In genomic region chr9:82466616-82467251, GRCh38 we compare ENCODE assay signal across 13 cellular contexts.
DNase-seq lines count a peak whose midpoint lies in the region; FAIRE-seq and TF ChIP-seq lines count a peak whose summit lies in the region.
"Had no signal": no experiment of that assay in that cellular context is flagged by ENCODE, and none has a peak within 500 bp of the region (broad histone marks: within the 10 kb centered on the region; RNA-seq: fewer than 3 reads in every experiment).

No MANE protein-coding gene starts in this region.

- no peaks in the 10 kb centered on the region for H3K36me3 Mint-ChIP-seq in neural progenitor cell
- no peaks in the 10 kb centered on the region for H3K36me3 Mint-ChIP-seq in CD14-positive monocyte
- H3K36me3 Mint-ChIP-seq: activated naive CD8-positive, alpha-beta T cell had no signal

- FAIRE-seq in D721Med (lab: Jason Lieb, UNC), result no peak
- FAIRE-seq: frontal cortex, pancreas had no signal

- no peaks in the 10 kb centered on the region for H3K4me1 ChIP-seq in fibroblast of lung (ENCODE audit: control insufficient read depth, extremely low read depth, insufficient read depth, low read length)
- no peaks in the 10 kb centered on the region for H3K4me1 ChIP-seq in neural progenitor cell
- no peaks in the 10 kb centered on the region for H3K4me1 ChIP-seq in sigmoid colon
- H3K4me1 ChIP-seq: pancreas had no signal

- TF ChIP-seq CTCF in D721Med (IDR thresholded peaks at IDR 0.05; ENCODE audit: insufficient read depth, missing control alignments), result peak; percentile 44
- TF ChIP-seq CTCF in fibroblast of lung (conservative IDR thresholded peaks at IDR 0.05 in 1 of 2, IDR thresholded peaks at IDR 0.05 in 1 of 2; ENCODE audit: low read depth in 1 of 2, low read length in 2 of 2), result peak; percentile 25 to 53
- peak; percentile 88 for TF ChIP-seq CTCF in neural progenitor cell (IDR thresholded peaks at IDR 0.05)
- TF ChIP-seq CTCF in CD14-positive monocyte (IDR thresholded peaks at IDR 0.05), result no peak
- TF ChIP-seq CTCF in sigmoid colon (IDR thresholded peaks at IDR 0.05), result no peak
- no peak for TF ChIP-seq CTCF in lower leg skin (IDR thresholded peaks at IDR 0.05)

- H3K27me3 Mint-ChIP-seq in neural progenitor cell (ENCODE audit: insufficient read depth, low read depth) (no peaks in the 10 kb centered on the region), CD14-positive monocyte (ENCODE audit: low read depth in 3 of 3) (peaks cover 0 to 2% (median 0%) of the 10 kb centered on the region in 3 donors)
- H3K27me3 Mint-ChIP-seq: activated naive CD8-positive, alpha-beta T cell had no signal

- no peak overlapping the region for H3K27ac ChIP-seq in fibroblast of lung (ENCODE audit: insufficient read depth, low read length)
- no peak overlapping the region for H3K27ac ChIP-seq in neural progenitor cell
- no peak overlapping the region for H3K27ac ChIP-seq in sigmoid colon
- H3K27ac ChIP-seq: pancreas had no signal

- H4K20me1 ChIP-seq in fibroblast of lung (ENCODE audit: control insufficient read depth, extremely low read depth, insufficient read depth, low read length), result no peaks in the 10 kb centered on the region
- no peaks in the 10 kb centered on the region for H4K20me1 ChIP-seq in neural progenitor cell (ENCODE audit: low read depth)

- peak overlapping the region in 1 of 4 experiments; percentile 36 for H3K4me3 ChIP-seq in fibroblast of lung (replicated peaks in 1 of 4; ENCODE audit: control extremely low read depth in 1 of 4, insufficient read depth in 1 of 4, low read depth in 3 of 4, low read length in 4 of 4)
- no peak overlapping the region for H3K4me3 ChIP-seq in neural progenitor cell
- no peak overlapping the region for H3K4me3 ChIP-seq in sigmoid colon
- H3K4me3 ChIP-seq in lower leg skin (ENCODE audit: low read depth, poor library complexity, severe bottlenecking), result no peak overlapping the region
- H3K4me3 ChIP-seq: pancreas had no signal

- intact Hi-C loops in CD14-positive monocyte (cut with micrococcal nuclease) (no loop called here), sigmoid colon (cut with DNase I) (no loop called here), lower leg skin (cut with DNase I; ENCODE audit: low total_unique reads) (no loop called here)

- no peak overlapping the region for H2AFZ ChIP-seq in fibroblast of lung (ENCODE audit: low read length)
- H2AFZ ChIP-seq in neural progenitor cell (replicated peaks), result peak overlapping the region; percentile 63

- H3K4me3 Mint-ChIP-seq in neural progenitor cell (no peak overlapping the region), CD14-positive monocyte (no peak overlapping the region)
- H3K4me3 Mint-ChIP-seq: activated B cell treated with CpG ODN at 0.5 μM for 24 hours; activated naive CD8-positive, alpha-beta T cell had no signal

- H3K9me3 ChIP-seq in fibroblast of lung (ENCODE audit: control insufficient read depth, insufficient read depth, low read depth, low read length) (no peaks in the 10 kb centered on the region), neural progenitor cell (ENCODE audit: low read depth) (no peaks in the 10 kb centered on the region), sigmoid colon (no peaks in the 10 kb centered on the region)
- H3K9me3 ChIP-seq: pancreas had no signal

- DNase-seq in D721Med (ENCODE audit: insufficient read length, low spot score), result no peak
- peak; percentile 81 for DNase-seq in NCI-H82 (lab: John Stamatoyannopoulos, UW)
- DNase-seq in fibroblast of lung (ENCODE audit: low read depth in 2 of 2), result no peak
- peak; percentile 86 for DNase-seq in neural progenitor cell (ENCODE audit: low spot score)
- no peak for DNase-seq in CD14-positive monocyte (ENCODE audit: low spot score)
- no peak for DNase-seq in activated CD8-positive, alpha-beta memory T cell treated with anti-CD3 and anti-CD28 coated beads, Interleukin-2, amount 50 U/mL, for 4 hours
- no peak for DNase-seq in sigmoid colon
- DNase-seq in lower leg skin (ENCODE audit: low spot score in 2 of 2), result no peak
- DNase-seq: activated B cell treated with CpG ODN at 0.5 μM for 24 hours, DND-41 had no signal

- TF ChIP-seq POLR2A in sigmoid colon (IDR thresholded peaks at IDR 0.05), result no peak
- no peak for TF ChIP-seq POLR2A in lower leg skin (IDR thresholded peaks at IDR 0.05)

- H3F3A ChIP-seq in neural progenitor cell (ENCODE audit: low read depth), result no peaks in the 10 kb centered on the region

- no peak for TF ChIP-seq EP300 in sigmoid colon (IDR thresholded peaks at IDR 0.05)

- H3K9ac ChIP-seq in fibroblast of lung (ENCODE audit: insufficient read depth, low read length) (no peak overlapping the region), neural progenitor cell (no peak overlapping the region)

- H3K36me3 ChIP-seq in fibroblast of lung (ENCODE audit: control insufficient read depth, insufficient read depth, low read length) (no peaks in the 10 kb centered on the region), neural progenitor cell (no peaks in the 10 kb centered on the region), sigmoid colon (no peaks in the 10 kb centered on the region)
- H3K36me3 ChIP-seq: pancreas had no signal

- H3K79me2 ChIP-seq in fibroblast of lung (ENCODE audit: control insufficient read depth, insufficient read depth, low read length) (no peaks in the 10 kb centered on the region), neural progenitor cell (ENCODE audit: low read depth) (no peaks in the 10 kb centered on the region)

- WGBS in sigmoid colon, 2 donors, result 79 to 90% methylated on average over 11 of the region's 11 CpGs
- WGBS in lower leg skin, 2 donors, result 77 to 89% methylated on average over 11 of the region's 11 CpGs

- H3K9me3 Mint-ChIP-seq in neural progenitor cell (no peaks in the 10 kb centered on the region), CD14-positive monocyte (peaks cover 0 to 4% (median 0%) of the 10 kb centered on the region in 7 donors)
- H3K9me3 Mint-ChIP-seq: activated B cell treated with CpG ODN at 0.5 μM for 24 hours had no signal

- H3K27ac Mint-ChIP-seq in neural progenitor cell (no peak overlapping the region), CD14-positive monocyte (no peak overlapping the region)
- H3K27ac Mint-ChIP-seq: activated B cell treated with CpG ODN at 0.5 μM for 24 hours; activated naive CD8-positive, alpha-beta T cell had no signal

- H3K4me2 ChIP-seq in fibroblast of lung (ENCODE audit: extremely low read depth, insufficient read depth, low read length) (no peak overlapping the region), neural progenitor cell (no peak overlapping the region)

- H3K4me1 Mint-ChIP-seq in neural progenitor cell (peaks cover 2% of the 10 kb centered on the region), CD14-positive monocyte (no peaks in the 10 kb centered on the region)
- H3K4me1 Mint-ChIP-seq: activated B cell treated with CpG ODN at 0.5 μM for 24 hours had no signal

- H3K27me3 ChIP-seq in fibroblast of lung (ENCODE audit: control insufficient read depth, insufficient read depth, low read length) (no peaks in the 10 kb centered on the region), neural progenitor cell (no peaks in the 10 kb centered on the region), sigmoid colon (no peaks in the 10 kb centered on the region)
- H3K27me3 ChIP-seq: pancreas had no signal

Comparison
In these comparisons a context has a peak if more than half of its experiments do, and no peak if none do; other contexts are left out.
1. DNase-seq: peak in NCI-H82 (single experiment) and neural progenitor cell (single experiment); none in D721Med (single experiment), fibroblast of lung (0 of 2), CD14-positive monocyte (single experiment), activated CD8-positive, alpha-beta memory T cell treated with anti-CD3 and anti-CD28 coated beads, Interleukin-2, amount 50 U/mL, for 4 hours (single experiment), sigmoid colon (single experiment) and lower leg skin (0 of 2).
2. CTCF ChIP-seq: peak in D721Med (single experiment), fibroblast of lung (2 of 2) and neural progenitor cell (single experiment); none in CD14-positive monocyte (single experiment), sigmoid colon (0 of 4) and lower leg skin (0 of 3).